Comparison of ENCODE assay signal across 36 cellular contexts in the genomic region with DNA sequence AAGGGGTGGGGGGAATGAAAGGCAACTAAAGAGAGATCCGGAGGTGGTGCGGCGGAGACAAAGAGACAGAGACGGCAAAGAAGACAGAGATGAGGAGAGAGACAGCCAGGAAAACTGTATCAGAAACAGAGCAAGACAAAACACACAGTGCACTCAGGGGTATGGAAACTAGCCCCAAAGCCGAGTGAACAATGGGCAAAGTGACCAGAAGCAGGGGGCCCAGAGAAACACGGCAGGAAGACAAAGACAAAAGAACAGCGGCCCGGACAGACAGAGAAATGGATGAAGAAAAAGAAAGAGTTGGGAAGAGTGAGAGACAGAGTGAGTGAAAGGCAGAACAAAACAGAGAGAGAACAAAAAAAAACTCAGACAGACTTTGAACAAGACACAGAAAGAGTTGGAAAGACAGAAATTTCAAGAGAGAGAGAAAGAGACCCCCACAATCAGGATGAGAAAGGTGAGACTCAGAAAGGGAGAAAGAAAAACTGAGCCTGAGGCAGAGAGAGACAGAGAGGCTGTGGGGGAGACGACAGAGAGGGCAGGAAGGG.
"Had no signal": no experiment of that assay in that cellular context is flagged by ENCODE, and none has a peak within 500 bp of the region (broad histone marks: within the 10 kb centered on the region; RNA-seq: fewer than 3 reads in every experiment).

No MANE protein-coding gene starts in this region.

- H3K4me1 Mint-ChIP-seq: activated CD4-positive, alpha-beta T cell treated with anti-CD3 and anti-CD28 coated beads, Interleukin-2, amount 10 ng/mL, durations not matched to agents 24 days and 14 days had no signal

- H3K4me3 ChIP-seq: coronary artery, dorsolateral prefrontal cortex, gastroesophageal sphincter, left lung, lower lobe of right lung, mucosa of descending colon, ovary, prostate gland, sigmoid colon, suprapubic skin, tibial artery, upper lobe of right lung had no signal

- H3K27me3 ChIP-seq: ovary had no signal

- H3K27ac Mint-ChIP-seq: activated CD4-positive, alpha-beta memory T cell treated with anti-CD3 and anti-CD28 coated beads for 36 hours; activated CD4-positive, alpha-beta T cell treated with anti-CD3 and anti-CD28 coated beads, Interleukin-2, amount 10 ng/mL, durations not matched to agents 24 days and 14 days; activated naive CD4-positive, alpha-beta T cell treated with anti-CD3 and anti-CD28 coated beads for 36 hours; activated T-helper 1 cell treated with anti-CD3 and anti-CD28 coated beads, Interleukin-12 subunit alpha, Interleukin-12 subunit beta, Interleukin-2, Interleukin-4 antibody, amounts not matched to agents 30 ng/mL and 10 ng/mL and 1 ng/mL, durations not matched to agents 14 hours and 24 hours and 36 hours; natural killer cell treated with Interleukin-12 subunit alpha and Interleukin-12 subunit beta and Interleukin-15 and Interleukin-18, amount 100 ng/mL, for 72 hours; T-helper 1 cell treated with Interleukin-12 subunit alpha and Interleukin-12 subunit beta and Interleukin-4 antibody, amounts not matched to agents 30 μg/mL and 1 μg/mL, for 36 hours had no signal

- H3K9me3 ChIP-seq: gastroesophageal sphincter, left lung, lower lobe of right lung, mucosa of descending colon, neutrophil, ovary, prostate gland, sigmoid colon, suprapubic skin, tibial artery, upper lobe of right lung had no signal

- H3K36me3 ChIP-seq: brain microvascular endothelial cell, gastroesophageal sphincter, left lung, lower lobe of right lung, neutrophil, ovary, prostate gland, sigmoid colon, suprapubic skin, tibial artery, upper lobe of right lung, WERI-Rb-1 had no signal

- H3K4me1 ChIP-seq: left lung, lower lobe of right lung, prostate gland, upper lobe of right lung had no signal

- H3K27ac ChIP-seq: brain microvascular endothelial cell, coronary artery, dorsolateral prefrontal cortex, gastroesophageal sphincter, left lung, lower lobe of right lung, neutrophil, ovary, prostate gland, sigmoid colon, suprapubic skin, tibial artery, upper lobe of right lung, WERI-Rb-1 had no signal

- H3K9me3 Mint-ChIP-seq: activated CD4-positive, alpha-beta memory T cell treated with anti-CD3 and anti-CD28 coated beads for 36 hours; activated CD4-positive, alpha-beta T cell treated with anti-CD3 and anti-CD28 coated beads, Interleukin-2, amount 10 ng/mL, durations not matched to agents 24 days and 14 days; activated naive CD4-positive, alpha-beta T cell treated with anti-CD3 and anti-CD28 coated beads for 36 hours; activated T-helper 1 cell treated with anti-CD3 and anti-CD28 coated beads, Interleukin-12 subunit alpha, Interleukin-12 subunit beta, Interleukin-2, Interleukin-4 antibody, amounts not matched to agents 30 ng/mL and 10 ng/mL and 1 ng/mL, durations not matched to agents 14 hours and 24 hours and 36 hours; natural killer cell treated with Interleukin-12 subunit alpha and Interleukin-12 subunit beta and Interleukin-15 and Interleukin-18, amount 100 ng/mL, for 72 hours; T-helper 1 cell treated with Interleukin-12 subunit alpha and Interleukin-12 subunit beta and Interleukin-4 antibody, amounts not matched to agents 30 μg/mL and 1 μg/mL, for 36 hours had no signal

- DNase-seq: activated CD4-positive, alpha-beta memory T cell treated with anti-CD3 and anti-CD28 coated beads for 36 hours; activated CD4-positive, alpha-beta T cell treated with anti-CD3 and anti-CD28 coated beads, Interleukin-2, amount 10 ng/mL, durations not matched to agents 24 days and 14 days; activated CD4-positive, CD25-positive, alpha-beta regulatory T cell treated with anti-CD3 and anti-CD28 coated beads, Interleukin-2, amount 50 U/mL, for 72 hours; activated CD8-positive, alpha-beta memory T cell treated with anti-CD3 and anti-CD28 coated beads, Interleukin-2, amount 50 U/mL, for 4 hours; activated effector memory CD4-positive, alpha-beta T cell treated with anti-CD3 and anti-CD28 coated beads, Interleukin-2, amount 50 U/mL, for 16 hours; activated naive CD4-positive, alpha-beta T cell treated with anti-CD3 and anti-CD28 coated beads for 36 hours; activated T-cell treated with anti-CD3 and anti-CD28 coated beads, Interleukin-2, amount 50 U/mL, for 1 hour; amniotic stem cell; brain microvascular endothelial cell; dorsolateral prefrontal cortex; effector memory CD4-positive, alpha-beta T cell; erythroblast; head of caudate nucleus; hypothalamus; left lung; lower lobe of right lung; mesenchymal stem cell; mucosa of descending colon; ovary; retina; sigmoid colon; small intestine; stimulated activated CD4-positive, alpha-beta T cell treated with anti-CD3 and anti-CD28 coated beads, Interleukin-1b, Interleukin-23, amount 100 ng/mL, for 48 hours; stimulated activated naive CD4-positive, alpha-beta T cell; T-helper 9 cell; tibial artery; upper lobe of right lung; WERI-Rb-1 had no signal

- ATAC-seq: gastroesophageal sphincter; left lung; lower lobe of right lung; mucosa of descending colon; natural killer cell treated with Interleukin-12 subunit alpha and Interleukin-12 subunit beta and Interleukin-15 and Interleukin-18, amount 100 ng/mL, for 72 hours; upper lobe of right lung had no signal

- H3K36me3 Mint-ChIP-seq: activated CD4-positive, alpha-beta memory T cell treated with anti-CD3 and anti-CD28 coated beads for 36 hours had no signal

- H3K4me3 Mint-ChIP-seq: activated CD4-positive, alpha-beta memory T cell treated with anti-CD3 and anti-CD28 coated beads for 36 hours; activated CD4-positive, alpha-beta T cell treated with anti-CD3 and anti-CD28 coated beads, Interleukin-2, amount 10 ng/mL, durations not matched to agents 24 days and 14 days; activated naive CD4-positive, alpha-beta T cell treated with anti-CD3 and anti-CD28 coated beads for 36 hours; activated T-helper 1 cell treated with anti-CD3 and anti-CD28 coated beads, Interleukin-12 subunit alpha, Interleukin-12 subunit beta, Interleukin-2, Interleukin-4 antibody, amounts not matched to agents 30 ng/mL and 10 ng/mL and 1 ng/mL, durations not matched to agents 14 hours and 24 hours and 36 hours; natural killer cell treated with Interleukin-12 subunit alpha and Interleukin-12 subunit beta and Interleukin-15 and Interleukin-18, amount 100 ng/mL, for 72 hours; T-helper 1 cell treated with Interleukin-12 subunit alpha and Interleukin-12 subunit beta and Interleukin-4 antibody, amounts not matched to agents 30 μg/mL and 1 μg/mL, for 36 hours had no signal
